In genomic region chr9:92341578-92341977, GRCh38 we compare ENCODE assay signal across 26 cellular contexts. TPM values are rescaled to one million over a fixed set of nuclear protein-coding genes. Genes with fewer than 3 reads are reported as not detected.
DNase-seq lines count a peak whose midpoint lies in the region; ATAC-seq and TF ChIP-seq lines count a peak whose summit lies in the region.
"Had no signal": no experiment of that assay in that cellular context is flagged by ENCODE, and none has a peak within 500 bp of the region (broad histone marks: within the 10 kb centered on the region; RNA-seq: fewer than 3 reads in every experiment).

No MANE protein-coding gene starts in this region.

- WGBS in hepatocyte (ENCODE audit: low lambda C conversion rate, missing lambda C conversion rate) = 100% methylated on average over 1 of the region's 1 CpG
- no CpG with 5 or more reads among the region's 1 CpG for WGBS in H9 (ENCODE audit: extremely low coverage, insufficient read length, low lambda C conversion rate)

- no peaks in the 10 kb centered on the region for H3K23me2 ChIP-seq in H9 (ENCODE audit: insufficient read length, low read depth, low read length, poor library complexity, severe bottlenecking)

- H3K14ac ChIP-seq in H9 (ENCODE audit: insufficient read depth, low read length) = no peak overlapping the region

- H3K4me3 Mint-ChIP-seq in nephron (no peak overlapping the region), H9 (no peak overlapping the region)
- H3K4me3 Mint-ChIP-seq: CD4-positive, alpha-beta T cell had no signal

- no peak overlapping the region for H3K23ac ChIP-seq in H9 (ENCODE audit: insufficient read length, low read depth, low read length)

- H4K8ac ChIP-seq in H9 (replicated peaks; ENCODE audit: insufficient read length, low read depth, low read length) = no peak overlapping the region

- H3K27ac ChIP-seq in ascending aorta = peak overlapping the region; percentile 45 to 72
- H3K27ac ChIP-seq in thoracic aorta = peak overlapping the region; percentile 63 to 74
- no peak overlapping the region for H3K27ac ChIP-seq in hepatocyte
- H3K27ac ChIP-seq in H9 (ENCODE audit: insufficient read length, low read depth, low read length) = no peak overlapping the region
- H3K27ac ChIP-seq: BLaER1 treated with 17β-estradiol and CSF1 and Interleukin-3, amounts not matched to agents 10 nM and 100 nM; HL-60; RWPE1 had no signal

- H3K9me2 ChIP-seq in hepatocyte (replicated peaks; ENCODE audit: insufficient read depth) = no peaks in the 10 kb centered on the region

- H3K79me1 ChIP-seq in H9 (ENCODE audit: insufficient read depth, low read depth, low read length, poor library complexity, severe bottlenecking) = no peaks in the 10 kb centered on the region

- no peak overlapping the region for H3T11ph ChIP-seq in H9 (ENCODE audit: low read length)

- H3K4ac ChIP-seq in H9 (ENCODE audit: low read depth, low read length) = no peak overlapping the region

- H2BK120ac ChIP-seq in H9 (ENCODE audit: low read depth, low read length, poor library complexity, severe bottlenecking) = no peak overlapping the region

- H2BK15ac ChIP-seq in H9 (ENCODE audit: low read depth, low read length) = no peak overlapping the region

- no peak overlapping the region for H4K91ac ChIP-seq in H9 (ENCODE audit: insufficient read length, low read depth, low read length)

- no peak overlapping the region for H3K18ac ChIP-seq in H9 (ENCODE audit: insufficient read length, low read depth, low read length)

- H3K36me3 Mint-ChIP-seq in nephron (ENCODE audit: low read depth) (peaks cover 24% of the 10 kb centered on the region), H9 (ENCODE audit: insufficient read depth in 1 of 3, low read depth in 3 of 3) (peaks cover 21 to 41% (median 32%) of the 10 kb centered on the region in 3 experiments)

- no peak overlapping the region for H2BK20ac ChIP-seq in H9 (ENCODE audit: low read depth, low read length, poor library complexity, severe bottlenecking)

- H3K27me3 ChIP-seq in ascending aorta (no peaks in the 10 kb centered on the region), thoracic aorta (replicated peaks; ENCODE audit: insufficient read depth) (no peaks in the 10 kb centered on the region), hepatocyte (no peaks in the 10 kb centered on the region), H9 (ENCODE audit: insufficient read depth, low read length) (no peaks in the 10 kb centered on the region)
- H3K27me3 ChIP-seq: BLaER1 treated with 17β-estradiol and CSF1 and Interleukin-3, amounts not matched to agents 10 nM and 100 nM had no signal

- H3K4me1 Mint-ChIP-seq in nephron = peaks cover 9% of the 10 kb centered on the region
- H3K4me1 Mint-ChIP-seq in H9 = peaks cover 2 to 3% of the 10 kb centered on the region in 2 experiments; a peak in 3 of 4 replicates

- intact Hi-C loops in ascending aorta (cut with DNase I) = no loop called here

- H3K9me3 ChIP-seq in ascending aorta (no peaks in the 10 kb centered on the region), thoracic aorta (no peaks in the 10 kb centered on the region), hepatocyte (ENCODE audit: low read depth) (no peaks in the 10 kb centered on the region), H9 (ENCODE audit: control insufficient read depth, low read depth, low read length) (peaks cover 5% of the 10 kb centered on the region)

- H3K4me1 ChIP-seq in ascending aorta = peaks cover 0 to 3% of the 10 kb centered on the region in 2 donors
- peaks cover 6 to 22% of the 10 kb centered on the region in 2 donors for H3K4me1 ChIP-seq in thoracic aorta (ENCODE audit: control insufficient read depth in 1 of 2, low read depth in 2 of 2)
- no peaks in the 10 kb centered on the region for H3K4me1 ChIP-seq in hepatocyte (ENCODE audit: insufficient read depth)
- no peaks in the 10 kb centered on the region for H3K4me1 ChIP-seq in H9 (ENCODE audit: insufficient read depth, low read length)
- H3K4me1 ChIP-seq: BLaER1 treated with 17β-estradiol and CSF1 and Interleukin-3, amounts not matched to agents 10 nM and 100 nM had no signal

- H3K4me3 ChIP-seq in ascending aorta (no peak overlapping the region), thoracic aorta (no peak overlapping the region), hepatocyte (no peak overlapping the region)
- H3K4me3 ChIP-seq: BLaER1 treated with 17β-estradiol and CSF1 and Interleukin-3, amounts not matched to agents 10 nM and 100 nM had no signal

- H2BK12ac ChIP-seq in H9 (ENCODE audit: insufficient read length, low read depth, low read length) = no peak overlapping the region

- ATAC-seq in thoracic aorta (ENCODE audit: insufficient number of reproducible peaks, low FRiP score, low read depth) = no peak
- no peak for ATAC-seq in HG03378 (IDR thresholded peaks at IDR 0.05; ENCODE audit: unreplicated experiment)
- ATAC-seq: HCT116 had no signal

- H3K4me2 ChIP-seq in hepatocyte (no peak overlapping the region), H9 (ENCODE audit: insufficient read depth, insufficient read length, low read length) (no peak overlapping the region)
- H3K4me2 ChIP-seq: BLaER1 treated with 17β-estradiol and CSF1 and Interleukin-3, amounts not matched to agents 10 nM and 100 nM had no signal

- H3K36me3 ChIP-seq in ascending aorta (no peaks in the 10 kb centered on the region), thoracic aorta (no peaks in the 10 kb centered on the region), hepatocyte (replicated peaks; ENCODE audit: insufficient read depth, low read depth) (no peaks in the 10 kb centered on the region)

- TF ChIP-seq CTCF in ascending aorta (IDR thresholded peaks at IDR 0.05) (no peak), nephron (IDR thresholded peaks at IDR 0.05; ENCODE audit: unreplicated experiment in 3 of 3) (no peak), thoracic aorta (IDR thresholded peaks at IDR 0.05) (no peak), hepatocyte (IDR thresholded peaks at IDR 0.05; ENCODE audit: poor library complexity) (no peak), H9 (conservative IDR thresholded peaks at IDR 0.05) (no peak)

- H3K27ac Mint-ChIP-seq in nephron = peak overlapping the region; percentile 49 to 82 (median 49)
- H3K27ac Mint-ChIP-seq in H9 = no peak overlapping the region
- H3K27ac Mint-ChIP-seq: CD4-positive, alpha-beta T cell had no signal

- H2BK5ac ChIP-seq in H9 (ENCODE audit: insufficient read length, low read length) = no peak overlapping the region

- H3K27me3 Mint-ChIP-seq in nephron (ENCODE audit: low read depth) (no peaks in the 10 kb centered on the region), H9 (ENCODE audit: low read depth) (no peaks in the 10 kb centered on the region)
- H3K27me3 Mint-ChIP-seq: CD4-positive, alpha-beta T cell had no signal

- H3K9me3 Mint-ChIP-seq in nephron (no peaks in the 10 kb centered on the region), H9 (peaks cover 4% of the 10 kb centered on the region in 2 experiments)
- H3K9me3 Mint-ChIP-seq: CD4-positive, alpha-beta T cell had no signal

- H2AFZ ChIP-seq in hepatocyte (no peak overlapping the region), H9 (ENCODE audit: low read length) (no peak overlapping the region)

- H3K79me2 ChIP-seq in hepatocyte (no peaks in the 10 kb centered on the region), H9 (ENCODE audit: insufficient read depth, low read length) (no peaks in the 10 kb centered on the region)

- no peak overlapping the region for H2AK5ac ChIP-seq in H9 (ENCODE audit: insufficient read length, low read length)

- H3K56ac ChIP-seq in H9 (ENCODE audit: insufficient read length, low read depth, low read length) = no peak overlapping the region

- H4K5ac ChIP-seq in H9 (ENCODE audit: insufficient read length, low read depth, low read length) = no peak overlapping the region

- no peaks in the 10 kb centered on the region for H4K20me1 ChIP-seq in hepatocyte (ENCODE audit: insufficient read depth, poor library complexity, severe bottlenecking)
- no peaks in the 10 kb centered on the region for H4K20me1 ChIP-seq in H9 (ENCODE audit: control insufficient read depth, insufficient read depth, insufficient read length)
- H4K20me1 ChIP-seq: BLaER1 treated with 17β-estradiol and CSF1 and Interleukin-3, amounts not matched to agents 10 nM and 100 nM had no signal

- DNase-seq in AG20443 (ENCODE audit: low spot score) (peak; percentile 11), ascending aorta (ENCODE audit: low spot score in 2 of 2) (no peak), thoracic aorta (ENCODE audit: low spot score) (no peak), activated gamma-delta T cell treated with Interleukin-2 at 50 U/mL for 16 hours (no peak), hepatocyte (ENCODE audit: low spot score) (no peak), H9 (no peak)
- DNase-seq: 8988T; ACHN; CD4-positive, alpha-beta T cell; DMS53; GOT3; Karpas-422; NCI-H1092; NCI-H1417 treated with DMSO at 0.1 percent for 48 hours; NCI-H1694 treated with DMSO at 0.1 percent for 48 hours; NCI-H2081; NCI-H226; NCI-H510A; NCI-H69; SHP77 had no signal

- H3K9ac ChIP-seq in H9 (ENCODE audit: extremely low read depth, insufficient read length, low read length) = no peak overlapping the region
- H3K9ac ChIP-seq: BLaER1 treated with 17β-estradiol and CSF1 and Interleukin-3, amounts not matched to agents 10 nM and 100 nM had no signal

RNA-seq across cellular contexts. Expression of gene CENPP, which starts 15.8 kb away (rescaled TPM):
- 0.43 TPM for total RNA-seq in ascending aorta
- total RNA-seq in thoracic aorta = 10 to 100 TPM in 1 of 2 donors, 1 to 10 TPM in 1; 3.8 to 13.6 TPM
- 2.0 and 5.9 TPM in 2 replicates for total RNA-seq in hepatocyte
- 2.8 and 5.1 TPM in 2 replicates for polyA plus RNA-seq in hepatocyte
- total RNA-seq in H9 (2021) = 8.9 and 9.1 TPM in 2 replicates

RNA-seq across cellular contexts. Expression of gene NOL8, which starts 16.4 kb away (rescaled TPM):
- total RNA-seq in ascending aorta (11.5 TPM), thoracic aorta (10 to 100 TPM; 33.6 to 49.1 TPM), hepatocyte (17.3 and 28.9 TPM in 2 replicates), H9 (2021) (42.1 and 48.4 TPM in 2 replicates)
- 17.5 and 25.6 TPM in 2 replicates for polyA plus RNA-seq in hepatocyte

RNA-seq across cellular contexts. Expression of gene IARS1, which starts 48.1 kb away (rescaled TPM):
- 44.4 TPM for total RNA-seq in ascending aorta
- 100 to 1,000 TPM in 1 of 2 donors, 10 to 100 TPM in 1; 79.3 to 150 TPM for total RNA-seq in thoracic aorta
- 158 and 180 TPM in 2 replicates for total RNA-seq in hepatocyte
- 74.4 and 76.7 TPM in 2 replicates for polyA plus RNA-seq in hepatocyte
- 222 and 234 TPM in 2 replicates for total RNA-seq in H9 (2021)

Comparison
In these comparisons a context has a peak if more than half of its experiments do, and no peak if none do; other contexts are left out.
1. H3K27ac ChIP-seq: peak in ascending aorta (2 of 2) and thoracic aorta (2 of 2); none in hepatocyte (single experiment) and H9 (single experiment).
2. H3K27ac Mint-ChIP-seq: peak in nephron (3 of 3); none in H9 (0 of 3).